In genomic region chr4:101418466-101418865, GRCh38 we compare ENCODE assay signal across 11 cellular contexts.
A peak's percentile ranks its signal among the peaks of the same experiment; 100 is the strongest.
DNase-seq lines count a peak whose midpoint lies in the region; ATAC-seq and TF ChIP-seq lines count a peak whose summit lies in the region.
"Had no signal": no experiment of that assay in that cellular context is flagged by ENCODE, and none has a peak within 500 bp of the region (broad histone marks: within the 10 kb centered on the region; RNA-seq: fewer than 3 reads in every experiment).

No MANE protein-coding gene starts in this region.

- H3K27ac Mint-ChIP-seq in activated CD4-positive, alpha-beta T cell treated with anti-CD3 and anti-CD28 coated beads, Interleukin-2, amount 10 ng/mL, durations not matched to agents 7 days and 5 days: peak overlapping the region; percentile 80
- H3K27ac Mint-ChIP-seq in activated CD4-positive, alpha-beta memory T cell treated with anti-CD3 and anti-CD28 coated beads for 36 hours: peak overlapping the region; percentile 45
- H3K27ac Mint-ChIP-seq in nephron progenitor cell: peak overlapping the region; percentile 15

- H3K9me3 Mint-ChIP-seq in activated CD4-positive, alpha-beta T cell treated with anti-CD3 and anti-CD28 coated beads, Interleukin-2, amount 10 ng/mL, durations not matched to agents 7 days and 5 days: peaks cover 3% of the 10 kb centered on the region
- no peaks in the 10 kb centered on the region for H3K9me3 Mint-ChIP-seq in activated CD4-positive, alpha-beta memory T cell treated with anti-CD3 and anti-CD28 coated beads for 36 hours
- no peaks in the 10 kb centered on the region for H3K9me3 Mint-ChIP-seq in nephron progenitor cell

- POLR2A ChIA-PET in activated CD4-positive, alpha-beta T cell treated with anti-CD3 and anti-CD28 coated beads, Interleukin-2, amount 10 ng/mL, durations not matched to agents 7 days and 5 days (lab: Charles Lee): no interaction called here
- POLR2A ChIA-PET in activated CD4-positive, alpha-beta memory T cell treated with anti-CD3 and anti-CD28 coated beads for 36 hours (lab: Charles Lee): interaction anchor here (1.0 to 3.1 kb wide), 5 partner anchors 19 to 399 kb away, joined by 3 to 13 read pairs (median 6); partner anchors contain the start of gene PPP3CA

- peaks cover 17% of the 10 kb centered on the region for H3K36me3 Mint-ChIP-seq in activated CD4-positive, alpha-beta T cell treated with anti-CD3 and anti-CD28 coated beads, Interleukin-2, amount 10 ng/mL, durations not matched to agents 7 days and 5 days (ENCODE audit: low read depth)
- H3K36me3 Mint-ChIP-seq in activated CD4-positive, alpha-beta memory T cell treated with anti-CD3 and anti-CD28 coated beads for 36 hours: peaks cover 4% of the 10 kb centered on the region
- no peaks in the 10 kb centered on the region for H3K36me3 Mint-ChIP-seq in nephron progenitor cell (ENCODE audit: low read depth)

- intact Hi-C loops in activated CD4-positive, alpha-beta memory T cell treated with anti-CD3 and anti-CD28 coated beads for 36 hours (cut with micrococcal nuclease): loop anchor here (1.0 to 5.0 kb wide), 13 partner anchors 18 to 1336 kb away; partner anchors contain the start of genes PPP3CA and SLC39A8

- H3K4me1 Mint-ChIP-seq in activated CD4-positive, alpha-beta T cell treated with anti-CD3 and anti-CD28 coated beads, Interleukin-2, amount 10 ng/mL, durations not matched to agents 7 days and 5 days: peaks cover 52% of the 10 kb centered on the region
- peaks cover 38% of the 10 kb centered on the region for H3K4me1 Mint-ChIP-seq in activated CD4-positive, alpha-beta memory T cell treated with anti-CD3 and anti-CD28 coated beads for 36 hours (ENCODE audit: low read depth)
- peaks cover 30% of the 10 kb centered on the region for H3K4me1 Mint-ChIP-seq in nephron progenitor cell

- TF ChIP-seq CTCF in nephron progenitor cell (IDR thresholded peaks at IDR 0.05) (no peak), GM20000 (IDR thresholded peaks at IDR 0.05; ENCODE audit: extremely low read depth, missing control alignments) (no peak)

- H3K27me3 Mint-ChIP-seq in activated CD4-positive, alpha-beta T cell treated with anti-CD3 and anti-CD28 coated beads, Interleukin-2, amount 10 ng/mL, durations not matched to agents 7 days and 5 days: peaks cover 54% of the 10 kb centered on the region
- H3K27me3 Mint-ChIP-seq in activated CD4-positive, alpha-beta memory T cell treated with anti-CD3 and anti-CD28 coated beads for 36 hours: peaks cover 35% of the 10 kb centered on the region
- no peaks in the 10 kb centered on the region for H3K27me3 Mint-ChIP-seq in nephron progenitor cell (ENCODE audit: low read depth, poor library complexity)

- H3K4me3 Mint-ChIP-seq in activated CD4-positive, alpha-beta T cell treated with anti-CD3 and anti-CD28 coated beads, Interleukin-2, amount 10 ng/mL, durations not matched to agents 7 days and 5 days: peak overlapping the region; percentile 60
- H3K4me3 Mint-ChIP-seq in activated CD4-positive, alpha-beta memory T cell treated with anti-CD3 and anti-CD28 coated beads for 36 hours: peak overlapping the region; percentile 26
- H3K4me3 Mint-ChIP-seq in nephron progenitor cell: no peak overlapping the region

- ATAC-seq in HG02759 (IDR thresholded peaks at IDR 0.05; ENCODE audit: unreplicated experiment): peak; percentile 1
- no peak for ATAC-seq in GM19351 (IDR thresholded peaks at IDR 0.05; ENCODE audit: unreplicated experiment)

- CTCF ChIA-PET in activated CD4-positive, alpha-beta T cell treated with anti-CD3 and anti-CD28 coated beads, Interleukin-2, amount 10 ng/mL, durations not matched to agents 7 days and 5 days (lab: Charles Lee): interaction anchor here (1.8 to 2.3 kb wide), 2 partner anchors 9 to 11 kb away, joined by 4 to 5 read pairs; no protein-coding TSS in a partner anchor
- CTCF ChIA-PET in activated CD4-positive, alpha-beta memory T cell treated with anti-CD3 and anti-CD28 coated beads for 36 hours (lab: Charles Lee): interaction anchor here (0.6 to 1.3 kb wide), 4 partner anchors 38 to 1325 kb away, joined by 3 to 4 read pairs (median 4); no protein-coding TSS in a partner anchor

- DNase-seq in activated CD4-positive, alpha-beta T cell treated with anti-CD3 and anti-CD28 coated beads, Interleukin-2, amount 10 ng/mL, durations not matched to agents 7 days and 5 days: no peak
- no peak for DNase-seq in activated CD4-positive, alpha-beta T cell treated with anti-CD3 and anti-CD28 coated beads, Interleukin-2, amount 50 U/mL, for 48 hours
- no peak for DNase-seq in activated CD4-positive, alpha-beta memory T cell treated with anti-CD3 and anti-CD28 coated beads for 36 hours
- DNase-seq in nephron progenitor cell (no peak), AG08395 (ENCODE audit: low spot score) (no peak), GM20000 (ENCODE audit: low spot score) (no peak)
- DNase-seq: ACHN, Calu3, NCI-H2029 treated with DMSO at 0.1 percent for 48 hours had no signal

Comparison
In these comparisons a context has a peak if more than half of its experiments do, and no peak if none do; other contexts are left out.
1. H3K27ac Mint-ChIP-seq: peak in every context shown above with its lines; median percentile 80 in activated CD4-positive, alpha-beta T cell treated with anti-CD3 and anti-CD28 coated beads, Interleukin-2, amount 10 ng/mL, durations not matched to agents 7 days and 5 days; 45 in activated CD4-positive, alpha-beta memory T cell treated with anti-CD3 and anti-CD28 coated beads for 36 hours; 15 in nephron progenitor cell.